ENCODE assay signal across 1 cellular context in the genomic region with DNA sequence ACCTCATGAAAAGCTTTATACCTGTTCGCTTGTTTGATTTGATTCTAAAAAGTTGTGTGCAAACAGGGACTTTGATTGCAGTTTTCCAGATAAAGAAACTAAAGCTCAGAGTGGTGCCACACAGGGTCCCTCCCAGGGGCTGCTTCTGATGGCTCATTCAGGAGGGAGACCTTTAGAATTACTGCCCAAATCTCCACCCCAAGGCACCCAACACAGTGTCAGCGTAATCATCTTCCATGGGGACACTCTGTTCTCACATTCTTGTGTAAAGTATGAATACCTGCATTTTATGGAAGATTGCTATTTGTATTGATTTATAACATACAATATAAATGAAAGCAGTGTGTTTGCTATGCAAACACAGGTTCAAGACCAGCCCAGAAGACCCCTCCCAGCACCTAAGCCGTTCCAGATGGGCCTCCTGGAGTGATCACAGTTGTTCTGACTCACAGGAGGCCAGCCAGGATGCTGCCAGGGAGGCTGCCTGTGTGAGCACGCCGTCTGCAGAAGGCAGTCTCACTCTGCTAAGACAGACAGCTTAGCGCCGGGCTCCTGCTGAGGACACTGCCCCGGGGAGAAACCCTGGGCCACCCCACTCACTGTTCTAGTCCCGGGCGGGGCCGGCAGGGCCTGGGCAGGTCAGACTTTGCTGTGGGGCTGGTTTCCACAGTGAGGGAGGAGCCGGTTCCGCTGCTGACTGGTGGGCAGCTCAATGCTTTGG.
TF ChIP-seq lines count a peak whose summit lies in the region.

No MANE protein-coding gene starts in this region.

TF ChIP-seq in HEK293, 187 proteins besides CTCF, POLR2A, EP300 and RAD21 (continued from another document):
- TF ChIP-seq ZNF629 (tag by site-specific recombination; IDR thresholded peaks at IDR 0.05) (peak; percentile 26; the same call in 1 of the 2 replicates), ZNF792 (tag by site-specific recombination; IDR thresholded peaks at IDR 0.05) (no peak), TRIM28 (IDR thresholded peaks at IDR 0.05; ENCODE audit: borderline replicate concordance, low read length) (0 out of 2 replicates have a peak, but pooled peaks have one; percentile 15), GLIS2 (tag by site-specific recombination; IDR thresholded peaks at IDR 0.05) (peak; percentile 77), ZNF555 (tag by site-specific recombination; conservative IDR thresholded peaks at IDR 0.05) (no peak), ZNF707 (tag by site-specific recombination; IDR thresholded peaks at IDR 0.05) (peak; percentile 58; the same call in 1 of the 2 replicates), IKZF3 (tag by site-specific recombination; IDR thresholded peaks at IDR 0.05) (peak; percentile 56; the same call in 1 of the 2 replicates), BCL11B (tag by site-specific recombination; IDR thresholded peaks at IDR 0.05; ENCODE audit: low read depth) (no peak), ZNF16 (tag by site-specific recombination; IDR thresholded peaks at IDR 0.05; ENCODE audit: low read depth) (no peak), ZXDB (tag by site-specific recombination; IDR thresholded peaks at IDR 0.05) (no peak), ZNF510 (tag by site-specific recombination; IDR thresholded peaks at IDR 0.05; ENCODE audit: insufficient replicate concordance) (no peak), ZNF530 (tag by site-specific recombination; IDR thresholded peaks at IDR 0.05; ENCODE audit: low read depth) (no peak), OSR2 (tag by site-specific recombination; IDR thresholded peaks at IDR 0.05) (peak; percentile 22; the same call in 1 of the 2 replicates), HOXA7 (CRISPR knock-in tag; IDR thresholded peaks at IDR 0.05; ENCODE audit: borderline replicate concordance) (no peak)
- TF ChIP-seq, protein P1, sequence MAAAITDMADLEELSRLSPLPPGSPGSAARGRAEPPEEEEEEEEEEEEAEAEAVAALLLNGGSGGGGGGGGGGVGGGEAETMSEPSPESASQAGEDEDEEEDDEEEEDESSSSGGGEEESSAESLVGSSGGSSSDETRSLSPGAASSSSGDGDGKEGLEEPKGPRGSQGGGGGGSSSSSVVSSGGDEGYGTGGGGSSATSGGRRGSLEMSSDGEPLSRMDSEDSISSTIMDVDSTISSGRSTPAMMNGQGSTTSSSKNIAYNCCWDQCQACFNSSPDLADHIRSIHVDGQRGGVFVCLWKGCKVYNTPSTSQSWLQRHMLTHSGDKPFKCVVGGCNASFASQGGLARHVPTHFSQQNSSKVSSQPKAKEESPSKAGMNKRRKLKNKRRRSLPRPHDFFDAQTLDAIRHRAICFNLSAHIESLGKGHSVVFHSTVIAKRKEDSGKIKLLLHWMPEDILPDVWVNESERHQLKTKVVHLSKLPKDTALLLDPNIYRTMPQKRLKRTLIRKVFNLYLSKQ (tag by site-specific recombination; IDR thresholded peaks at IDR 0.05; ENCODE audit: borderline replicate concordance): no peak
- TF ChIP-seq, protein P2, sequence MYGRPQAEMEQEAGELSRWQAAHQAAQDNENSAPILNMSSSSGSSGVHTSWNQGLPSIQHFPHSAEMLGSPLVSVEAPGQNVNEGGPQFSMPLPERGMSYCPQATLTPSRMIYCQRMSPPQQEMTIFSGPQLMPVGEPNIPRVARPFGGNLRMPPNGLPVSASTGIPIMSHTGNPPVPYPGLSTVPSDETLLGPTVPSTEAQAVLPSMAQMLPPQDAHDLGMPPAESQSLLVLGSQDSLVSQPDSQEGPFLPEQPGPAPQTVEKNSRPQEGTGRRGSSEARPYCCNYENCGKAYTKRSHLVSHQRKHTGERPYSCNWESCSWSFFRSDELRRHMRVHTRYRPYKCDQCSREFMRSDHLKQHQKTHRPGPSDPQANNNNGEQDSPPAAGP (tag by site-specific recombination; IDR thresholded peaks at IDR 0.05): peak; percentile 92
